Comparison of ENCODE assay signal across 14 cellular contexts in genomic region chr9:73437758-73438157, GRCh38.
DNase-seq lines count a peak whose midpoint lies in the region; ATAC-seq, FAIRE-seq and TF ChIP-seq lines count a peak whose summit lies in the region.
"Had no signal": no experiment of that assay in that cellular context is flagged by ENCODE, and none has a peak within 500 bp of the region (broad histone marks: within the 10 kb centered on the region; RNA-seq: fewer than 3 reads in every experiment).

No MANE protein-coding gene starts in this region.

- H3K4me3 ChIP-seq in GM23248 (no peak overlapping the region), neural progenitor cell (no peak overlapping the region), dorsolateral prefrontal cortex (no peak overlapping the region)
- H3K4me3 ChIP-seq: tibial nerve had no signal

- H3K9ac ChIP-seq in GM23248 (no peak overlapping the region), neural progenitor cell (no peak overlapping the region)

- no peak for TF ChIP-seq POLR2A in GM12891 (IDR thresholded peaks at IDR 0.05; ENCODE audit: low read depth, low read length)

- H3K4me1 Mint-ChIP-seq in neural progenitor cell = peaks cover 11% of the 10 kb centered on the region
- H3K4me1 Mint-ChIP-seq: CD8-positive, alpha-beta memory T cell had no signal

- H2AFZ ChIP-seq in GM23248 = no peak overlapping the region
- H2AFZ ChIP-seq in neural progenitor cell (replicated peaks) = no peak overlapping the region

- TF ChIP-seq CTCF in neural progenitor cell (IDR thresholded peaks at IDR 0.05) = no peak
- no peak for TF ChIP-seq CTCF in dorsolateral prefrontal cortex (IDR thresholded peaks at IDR 0.05 in 54 of 56, conservative IDR thresholded peaks at IDR 0.05 in 2 of 56; ENCODE audit: low read depth in 1 of 56, partially characterized antibody in 56 of 56)

- H4K20me1 ChIP-seq in GM23248 (ENCODE audit: insufficient read depth) (no peaks in the 10 kb centered on the region), neural progenitor cell (ENCODE audit: low read depth) (no peaks in the 10 kb centered on the region)

- no peak overlapping the region for H3K27ac Mint-ChIP-seq in neural progenitor cell
- H3K27ac Mint-ChIP-seq: activated T-cell treated with anti-CD3 and anti-CD28 coated beads, Interleukin-2, amount 50 U/mL, for 24 hours; CD8-positive, alpha-beta memory T cell had no signal

- H3K79me2 ChIP-seq in GM23248 (ENCODE audit: insufficient read depth) = no peaks in the 10 kb centered on the region
- H3K79me2 ChIP-seq in neural progenitor cell (ENCODE audit: low read depth) = no peaks in the 10 kb centered on the region

- peak; percentile 66 for ATAC-seq in HG03558 (IDR thresholded peaks at IDR 0.05; ENCODE audit: extremely low read depth, unreplicated experiment)
- ATAC-seq: left lobe of liver had no signal

- H3K36me3 ChIP-seq in GM23248 (ENCODE audit: low read depth) = no peaks in the 10 kb centered on the region
- H3K36me3 ChIP-seq in neural progenitor cell = no peaks in the 10 kb centered on the region
- H3K36me3 ChIP-seq: tibial nerve had no signal

- H3K27ac ChIP-seq in GM23248 (no peak overlapping the region), neural progenitor cell (no peak overlapping the region), dorsolateral prefrontal cortex (no peak overlapping the region)
- H3K27ac ChIP-seq: tibial nerve had no signal

- no peaks in the 10 kb centered on the region for H3F3A ChIP-seq in GM23248 (ENCODE audit: insufficient read depth)
- peaks cover 4% of the 10 kb centered on the region for H3F3A ChIP-seq in neural progenitor cell (ENCODE audit: low read depth)

- in situ Hi-C loops in GM23248 (cut with MboI) = no loop called here

- intact Hi-C loops in dorsolateral prefrontal cortex (cut with DNase I) = no loop called here

- H3K27me3 Mint-ChIP-seq in neural progenitor cell (ENCODE audit: insufficient read depth, low read depth) = no peaks in the 10 kb centered on the region
- H3K27me3 Mint-ChIP-seq: activated T-cell treated with anti-CD3 and anti-CD28 coated beads, Interleukin-2, amount 50 U/mL, for 24 hours had no signal

- 0% methylated on average over 1 of the region's 1 CpG for WGBS in GM23248 (ENCODE audit: low coverage in 1 of 2, low lambda C conversion rate in 2 of 2, missing lambda C conversion rate in 2 of 2), 2 experiments

- DNase-seq in GM12891 (ENCODE audit: insufficient read length, low spot score) = no peak
- peak; percentile 2 for DNase-seq in GM23248
- peak; percentile 47 for DNase-seq in dedifferentiated amniotic fluid mesenchymal stem cell (ENCODE audit: extremely low spot score)
- DNase-seq in neural progenitor cell (ENCODE audit: low spot score) = no peak
- no peak for DNase-seq in cerebellar cortex (ENCODE audit: low spot score)
- DNase-seq in dorsolateral prefrontal cortex = no peak
- no peak for DNase-seq in NCI-H82 treated with DMSO at 0.1 percent for 48 hours (lab: John Stamatoyannopoulos, UW; ENCODE audit: unreplicated experiment)
- DNase-seq: activated T-cell treated with anti-CD3 and anti-CD28 coated beads, Interleukin-2, amount 50 U/mL, for 24 hours; CD8-positive, alpha-beta memory T cell; effector CD4-positive, alpha-beta T cell; NCI-H187 treated with DMSO at 0.1 percent for 48 hours had no signal

- H3K9me2 ChIP-seq in GM23248 (ENCODE audit: insufficient read depth) = no peaks in the 10 kb centered on the region

- H3K4me2 ChIP-seq in GM23248 (ENCODE audit: unreplicated experiment) = no peak overlapping the region
- no peak overlapping the region for H3K4me2 ChIP-seq in neural progenitor cell

- H3K27me3 ChIP-seq in GM23248 (replicated peaks; ENCODE audit: insufficient read depth) (no peaks in the 10 kb centered on the region), neural progenitor cell (no peaks in the 10 kb centered on the region), dorsolateral prefrontal cortex (peaks cover 0 to 60% (median 0%) of the 10 kb centered on the region in 45 donors)
- H3K27me3 ChIP-seq: tibial nerve had no signal

- no peaks in the 10 kb centered on the region for H3K4me1 ChIP-seq in GM23248 (ENCODE audit: insufficient read depth)
- H3K4me1 ChIP-seq in neural progenitor cell = peaks cover 8% of the 10 kb centered on the region
- H3K4me1 ChIP-seq: tibial nerve had no signal

- H3K9me3 Mint-ChIP-seq in neural progenitor cell = no peaks in the 10 kb centered on the region
- H3K9me3 Mint-ChIP-seq: activated T-cell treated with anti-CD3 and anti-CD28 coated beads, Interleukin-2, amount 50 U/mL, for 24 hours had no signal

- H3K36me3 Mint-ChIP-seq in neural progenitor cell = no peaks in the 10 kb centered on the region
- H3K36me3 Mint-ChIP-seq: CD8-positive, alpha-beta memory T cell had no signal

- no peak for FAIRE-seq in GM12891 (lab: Jason Lieb, UNC)

- H3K9me3 ChIP-seq in GM23248 (ENCODE audit: low read depth) (no peaks in the 10 kb centered on the region), neural progenitor cell (ENCODE audit: low read depth) (no peaks in the 10 kb centered on the region)
- H3K9me3 ChIP-seq: tibial nerve had no signal

- no peak overlapping the region for H3K4me3 Mint-ChIP-seq in neural progenitor cell
- H3K4me3 Mint-ChIP-seq: activated T-cell treated with anti-CD3 and anti-CD28 coated beads, Interleukin-2, amount 50 U/mL, for 24 hours; CD8-positive, alpha-beta memory T cell had no signal

TF ChIP-seq in GM12891, 5 proteins besides CTCF, POLR2A, EP300 and RAD21:
- TF ChIP-seq SPI1 (IDR thresholded peaks at IDR 0.05; ENCODE audit: low read depth, low read length) (peak; percentile 86), TAF1 (IDR thresholded peaks at IDR 0.05; ENCODE audit: low read depth, low read length) (no peak), PAX5 (IDR thresholded peaks at IDR 0.05; ENCODE audit: insufficient read depth, low read length, severe bottlenecking) (no peak), POU2F2 (IDR thresholded peaks at IDR 0.05; ENCODE audit: low read depth, low read length) (no peak), POLR2AphosphoS5 (IDR thresholded peaks at IDR 0.05; ENCODE audit: low read depth, low read length) (no peak)

Comparison
In these comparisons a context has a peak if more than half of its experiments do, and no peak if none do; other contexts are left out.
1. DNase-seq: peak in GM23248 (single experiment) and dedifferentiated amniotic fluid mesenchymal stem cell (single experiment); none in GM12891 (single experiment), neural progenitor cell (single experiment), cerebellar cortex (single experiment), dorsolateral prefrontal cortex (0 of 10) and NCI-H82 treated with DMSO at 0.1 percent for 48 hours (single experiment).